Comparison of ENCODE assay signal across 16 cellular contexts in the genomic region with DNA sequence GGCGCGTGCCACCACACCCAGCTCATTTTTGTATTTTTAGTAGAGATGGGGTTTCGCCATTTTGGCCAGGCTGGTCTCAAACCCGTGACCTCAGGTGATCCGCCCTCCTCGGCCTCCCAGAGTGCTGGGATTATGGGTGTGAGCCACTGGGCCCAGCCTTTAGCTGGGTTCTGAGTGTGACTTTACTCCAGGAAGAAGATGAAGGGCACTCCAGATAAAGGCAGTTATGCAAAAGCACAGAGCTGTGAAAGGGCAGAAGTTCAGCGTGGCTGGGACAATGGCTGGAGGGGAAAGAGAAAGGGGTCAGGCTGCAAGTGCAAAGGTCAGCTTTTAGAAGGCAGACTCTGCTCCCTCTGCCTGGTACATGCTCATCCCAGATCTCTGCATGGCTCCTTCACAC. TPM values are rescaled to one million over a fixed set of nuclear protein-coding genes. Genes with fewer than 3 reads are reported as not detected.
A peak's percentile ranks its signal among the peaks of the same experiment; 100 is the strongest.
DNase-seq lines count a peak whose midpoint lies in the region; ATAC-seq and TF ChIP-seq lines count a peak whose summit lies in the region.
"Had no signal": no experiment of that assay in that cellular context is flagged by ENCODE, and none has a peak within 500 bp of the region (broad histone marks: within the 10 kb centered on the region; RNA-seq: fewer than 3 reads in every experiment).

No MANE protein-coding gene starts in this region.

- intact Hi-C loops in Right ventricle myocardium superior (cut with DNase I) (no loop called here), cardiac septum (cut with DNase I) (no loop called here), transverse colon (cut with DNase I; ENCODE audit: low total_unique reads) (no loop called here), dorsolateral prefrontal cortex (cut with DNase I) (no loop called here), tibial artery (cut with DNase I; ENCODE audit: low total_unique reads) (no loop called here)
- intact Hi-C loops in activated CD4-positive, alpha-beta memory T cell treated with anti-CD3 and anti-CD28 coated beads for 36 hours (cut with micrococcal nuclease) = no loop called here

- H3K4me1 Mint-ChIP-seq in activated CD4-positive, alpha-beta memory T cell treated with anti-CD3 and anti-CD28 coated beads for 36 hours (ENCODE audit: low read depth) = peaks cover 87% of the 10 kb centered on the region

- H3K27ac Mint-ChIP-seq in activated CD4-positive, alpha-beta memory T cell treated with anti-CD3 and anti-CD28 coated beads for 36 hours = peak overlapping the region; percentile 72

- H3K4me1 ChIP-seq in transverse colon (peaks cover 21 to 40% (median 31%) of the 10 kb centered on the region in 4 donors), tibial artery (peaks cover 0 to 55% (median 25%) of the 10 kb centered on the region in 4 donors)

- peak overlapping the region; percentile 62 to 79 (median 76) for H3K27ac ChIP-seq in transverse colon
- peak overlapping the region in 18 of 59 donors; percentile 5 to 80 (median 62) for H3K27ac ChIP-seq in dorsolateral prefrontal cortex
- no peak overlapping the region for H3K27ac ChIP-seq in tibial artery

- no peaks in the 10 kb centered on the region for H3K9me3 Mint-ChIP-seq in activated CD4-positive, alpha-beta memory T cell treated with anti-CD3 and anti-CD28 coated beads for 36 hours

- no peak for TF ChIP-seq POLR2A in transverse colon (IDR thresholded peaks at IDR 0.05)

- no peak overlapping the region for H3K4me3 Mint-ChIP-seq in activated CD4-positive, alpha-beta memory T cell treated with anti-CD3 and anti-CD28 coated beads for 36 hours

- H3K9me3 ChIP-seq in transverse colon = no peaks in the 10 kb centered on the region
- no peaks in the 10 kb centered on the region for H3K9me3 ChIP-seq in tibial artery
- H3K9me3 ChIP-seq: SK-N-SH had no signal

- ATAC-seq in Right ventricle myocardium superior (ENCODE audit: poor library complexity) (peak; percentile 51), left lobe of liver (peak; percentile 91)

- no peak for TF ChIP-seq CTCF in transverse colon (IDR thresholded peaks at IDR 0.05)
- no peak for TF ChIP-seq CTCF in dorsolateral prefrontal cortex (IDR thresholded peaks at IDR 0.05 in 54 of 56, conservative IDR thresholded peaks at IDR 0.05 in 2 of 56; ENCODE audit: low read depth in 1 of 56, partially characterized antibody in 56 of 56)
- TF ChIP-seq CTCF in tibial artery (IDR thresholded peaks at IDR 0.05) = no peak

- peaks cover 2% of the 10 kb centered on the region for H3K36me3 Mint-ChIP-seq in activated CD4-positive, alpha-beta memory T cell treated with anti-CD3 and anti-CD28 coated beads for 36 hours

- no peaks in the 10 kb centered on the region for H3K27me3 ChIP-seq in transverse colon
- no peaks in the 10 kb centered on the region for H3K27me3 ChIP-seq in dorsolateral prefrontal cortex
- H3K27me3 ChIP-seq in tibial artery = no peaks in the 10 kb centered on the region

- DNase-seq in Right ventricle myocardium superior (no peak), cardiac septum (ENCODE audit: low spot score) (no peak), left lobe of liver (ENCODE audit: low spot score) (peak; percentile 53), transverse colon (peak; percentile 35), SHP77 treated with DMSO at 0.1 percent for 48 hours (lab: John Stamatoyannopoulos, UW) (no peak), dorsolateral prefrontal cortex (no peak), tibial artery (no peak)
- DNase-seq in activated CD4-positive, alpha-beta memory T cell treated with anti-CD3 and anti-CD28 coated beads for 36 hours = no peak
- DNase-seq: activated CD4-positive, alpha-beta T cell treated with anti-CD3 and anti-CD28 coated beads, Interleukin-2, amount 50 U/mL, for 1 hour; activated naive CD4-positive, alpha-beta T cell treated with anti-CD3 and anti-CD28 coated beads, Interleukin-2, amount 50 U/mL, for 16 hours; AML-193; cortex of kidney; NCI-H2107; NK-92 treated with Interleukin-12 subunit alpha and Interleukin-12 subunit beta, amount 100 ng/mL, for 24 hours; nucleus accumbens; SK-N-SH had no signal

- in situ Hi-C loops in transverse colon (cut with MboI; ENCODE audit: low pct_ligation_motif_present in 1 of 4, low pct_unique_long_range_greater_than_20kb in 1 of 4, low sequenced_read_pairs in 3 of 4) = no loop called here

- no peaks in the 10 kb centered on the region for H3K27me3 Mint-ChIP-seq in activated CD4-positive, alpha-beta memory T cell treated with anti-CD3 and anti-CD28 coated beads for 36 hours

- H3K36me3 ChIP-seq in transverse colon (no peaks in the 10 kb centered on the region), tibial artery (no peaks in the 10 kb centered on the region)

- 65 to 100% methylated on average over 2 to 7 of the region's 7 CpGs for whole genome bisulfite sequencing in transverse colon (ENCODE audit: low coverage in 1 of 2), 2 donors

- TF ChIP-seq EP300 in transverse colon (IDR thresholded peaks at IDR 0.05; ENCODE audit: low read depth) = no peak

- POLR2A ChIA-PET in activated CD4-positive, alpha-beta memory T cell treated with anti-CD3 and anti-CD28 coated beads for 36 hours (lab: Charles Lee) = interaction anchor here (0.6 to 1.7 kb wide), 4 partner anchors 12 to 40 kb away, joined by 3 to 5 read pairs (median 3); a partner anchor contains a TSS

- CTCF ChIA-PET in activated CD4-positive, alpha-beta memory T cell treated with anti-CD3 and anti-CD28 coated beads for 36 hours (lab: Charles Lee) = interaction anchor here (0.7 to 5.6 kb wide), 5 partner anchors 12 to 108 kb away, joined by 3 to 46 read pairs (median 6); a partner anchor contains a TSS

- no peak overlapping the region for H3K4me3 ChIP-seq in transverse colon
- H3K4me3 ChIP-seq in dorsolateral prefrontal cortex = no peak overlapping the region
- no peak overlapping the region for H3K4me3 ChIP-seq in tibial artery

RNA-seq across cellular contexts. Expression of a gene that starts 39.7 kb away (rescaled TPM):
- 39.9 TPM for total RNA-seq in Right ventricle myocardium superior
- 17.6 TPM for total RNA-seq in cardiac septum
- 10 to 100 TPM; 13.2 to 13.8 TPM for total RNA-seq in activated CD4-positive, alpha-beta memory T cell treated with anti-CD3 and anti-CD28 coated beads for 36 hours
- 6.3 TPM for total RNA-seq in left lobe of liver
- total RNA-seq in transverse colon = 10 to 100 TPM; 16.2 to 52.7 (median 34.8) TPM
- total RNA-seq in dorsolateral prefrontal cortex = 10 to 100 TPM; 26.2 to 70.0 (median 45.3) TPM

Comparison
In these comparisons a context has a peak if more than half of its experiments do, and no peak if none do; other contexts are left out.
1. DNase-seq: peak in left lobe of liver (single experiment) and transverse colon (single experiment); none in Right ventricle myocardium superior (single experiment), cardiac septum (single experiment), activated CD4-positive, alpha-beta memory T cell treated with anti-CD3 and anti-CD28 coated beads for 36 hours (single experiment), SHP77 treated with DMSO at 0.1 percent for 48 hours (single experiment), dorsolateral prefrontal cortex (0 of 10) and tibial artery (0 of 2).
2. H3K27ac ChIP-seq: peak in transverse colon (4 of 4); none in tibial artery (0 of 2).